In genomic region chr11:76634934-76635333, GRCh38 we compare ENCODE assay signal across 18 cellular contexts. TPM values are rescaled to one million over a fixed set of nuclear protein-coding genes. Genes with fewer than 3 reads are reported as not detected.
DNase-seq lines count a peak whose midpoint lies in the region; ATAC-seq, FAIRE-seq and TF ChIP-seq lines count a peak whose summit lies in the region.
"Had no signal": no experiment of that assay in that cellular context is flagged by ENCODE, and none has a peak within 500 bp of the region (broad histone marks: within the 10 kb centered on the region; RNA-seq: fewer than 3 reads in every experiment).

No MANE protein-coding gene starts in this region.

- ATAC-seq in heart right ventricle (no peak), Right ventricle myocardium superior (ENCODE audit: poor library complexity) (no peak), gastrocnemius medialis (no peak), aorta (ENCODE audit: low FRiP score) (no peak)
- ATAC-seq: Panc1 had no signal

- H3K27ac Mint-ChIP-seq in dendritic cell treated with granulocyte-macrophage colony-stimulating factor and Interleukin-4, amounts not matched to agents 40 ng/mL and 50 ng/mL, for 4 days, result peak overlapping the region; percentile 73

- peaks cover 13 to 69% (median 47%) of the 10 kb centered on the region in 9 donors for H3K4me1 ChIP-seq in heart right ventricle
- H3K4me1 ChIP-seq in gastrocnemius medialis, result peaks cover 0 to 28% of the 10 kb centered on the region in 2 donors
- H3K4me1 ChIP-seq in aorta (ENCODE audit: control insufficient read depth in 1 of 2, insufficient read depth in 2 of 2, low read length in 2 of 2), result no peaks in the 10 kb centered on the region
- H3K4me1 ChIP-seq: Caco-2, HAP-1 had no signal

- no peaks in the 10 kb centered on the region for H3K9me3 ChIP-seq in heart right ventricle
- no peaks in the 10 kb centered on the region for H3K9me3 ChIP-seq in gastrocnemius medialis
- H3K9me3 ChIP-seq in aorta (ENCODE audit: control insufficient read depth, low read length), result no peaks in the 10 kb centered on the region
- H3K9me3 ChIP-seq: Caco-2, HAP-1 had no signal

- no peaks in the 10 kb centered on the region for H3K36me3 ChIP-seq in heart right ventricle
- no peaks in the 10 kb centered on the region for H3K36me3 ChIP-seq in gastrocnemius medialis
- no peaks in the 10 kb centered on the region for H3K36me3 ChIP-seq in aorta (ENCODE audit: control insufficient read depth in 1 of 2, insufficient read depth in 2 of 2, low read length in 1 of 2)
- H3K36me3 ChIP-seq: HAP-1 had no signal

- no peaks in the 10 kb centered on the region for H3K36me3 Mint-ChIP-seq in dendritic cell treated with granulocyte-macrophage colony-stimulating factor and Interleukin-4, amounts not matched to agents 40 ng/mL and 50 ng/mL, for 4 days (ENCODE audit: low read depth)

- H3K27me3 Mint-ChIP-seq in dendritic cell treated with granulocyte-macrophage colony-stimulating factor and Interleukin-4, amounts not matched to agents 40 ng/mL and 50 ng/mL, for 4 days, result peaks cover 26% of the 10 kb centered on the region

- FAIRE-seq in RCC 7860 (lab: Jason Lieb, UNC), result no peak
- FAIRE-seq: A204.1 had no signal

- H3K4me3 Mint-ChIP-seq in dendritic cell treated with granulocyte-macrophage colony-stimulating factor and Interleukin-4, amounts not matched to agents 40 ng/mL and 50 ng/mL, for 4 days, result no peak overlapping the region

- TF ChIP-seq CTCF in heart right ventricle (IDR thresholded peaks at IDR 0.05) (no peak), gastrocnemius medialis (IDR thresholded peaks at IDR 0.05 in 4 of 5, conservative IDR thresholded peaks at IDR 0.05 in 1 of 5) (no peak)

- intact Hi-C loops in heart right ventricle (cut with DNase I) (loop anchor here in 3 of 10 donors (5.0 kb wide), 3 partner anchors 32 to 48 kb away; no protein-coding TSS in a partner anchor), Right ventricle myocardium superior (cut with DNase I) (no loop called here), gastrocnemius medialis (cut with DNase I; ENCODE audit: low total_unique reads) (no loop called here), aorta (cut with DNase I) (no loop called here)
- intact Hi-C loops in dendritic cell treated with granulocyte-macrophage colony-stimulating factor and Interleukin-4, amounts not matched to agents 40 ng/mL and 50 ng/mL, for 4 days (cut with micrococcal nuclease), result loop anchor here (5.0 kb wide), 1 partner anchor 48 kb away; no protein-coding TSS in a partner anchor

- H3K27me3 ChIP-seq in heart right ventricle (no peaks in the 10 kb centered on the region), gastrocnemius medialis (no peaks in the 10 kb centered on the region), aorta (ENCODE audit: control insufficient read depth in 1 of 2, insufficient read depth in 2 of 2, low read length in 1 of 2) (no peaks in the 10 kb centered on the region)

- H3K27ac ChIP-seq in heart right ventricle (peak overlapping the region in 7 of 10 donors; percentile 3 to 80 (median 71)), gastrocnemius medialis (peak overlapping the region in 3 of 4 donors; percentile 74 to 79 (median 74)), aorta (ENCODE audit: low read depth in 1 of 2, low read length in 2 of 2) (no peak overlapping the region)

- no peak overlapping the region for H3K4me3 ChIP-seq in heart right ventricle
- H3K4me3 ChIP-seq in gastrocnemius medialis, result no peak overlapping the region
- H3K4me3 ChIP-seq in aorta (ENCODE audit: low read length in 2 of 2), result no peak overlapping the region
- H3K4me3 ChIP-seq: HAP-1 had no signal

- in situ Hi-C loops in gastrocnemius medialis (cut with MboI; ENCODE audit: low sequenced_read_pairs in 4 of 4), result no loop called here

- peaks cover 64% of the 10 kb centered on the region for H3K4me1 Mint-ChIP-seq in dendritic cell treated with granulocyte-macrophage colony-stimulating factor and Interleukin-4, amounts not matched to agents 40 ng/mL and 50 ng/mL, for 4 days (ENCODE audit: low read depth)

- DNase-seq in heart right ventricle, result no peak
- no peak for DNase-seq in Right ventricle myocardium superior
- DNase-seq in gastrocnemius medialis, result no peak
- DNase-seq in aorta, result peak; percentile 46 to 67
- no peak for DNase-seq in SK-N-DZ (ENCODE audit: low spot score)
- no peak for DNase-seq in RCC 7860 (ENCODE audit: low spot score)
- no peak for DNase-seq in T-helper 1 cell
- DNase-seq: Caco-2, DMS53, Kasumi-1, NCI-H187 treated with DMSO at 0.1 percent for 48 hours, NCI-H446 treated with DMSO at 0.1 percent for 48 hours, NCI-H82 had no signal

- no peak for TF ChIP-seq POLR2A in gastrocnemius medialis (IDR thresholded peaks at IDR 0.05)

- WGBS in heart right ventricle, 2 donors, result 69 to 74% methylated on average over 6 of the region's 6 CpGs
- WGBS in aorta, 2 donors, result 34 to 35% methylated on average over 6 of the region's 6 CpGs

- no peaks in the 10 kb centered on the region for H3K9me3 Mint-ChIP-seq in dendritic cell treated with granulocyte-macrophage colony-stimulating factor and Interleukin-4, amounts not matched to agents 40 ng/mL and 50 ng/mL, for 4 days

RNA-seq across cellular contexts. Expression of gene LRRC32, which starts 35.6 kb away (rescaled TPM):
- 10 to 100 TPM; 16.7 to 61.3 (median 31.5) TPM for total RNA-seq in heart right ventricle
- 100 to 1,000 TPM in 1 of 2 donors, 10 to 100 TPM in 1; 62.4 to 215 TPM for polyA plus RNA-seq in heart right ventricle
- total RNA-seq in Right ventricle myocardium superior, result 30.3 TPM
- 10 to 100 TPM; 14.5 to 35.5 (median 23.4) TPM for total RNA-seq in gastrocnemius medialis
- total RNA-seq in aorta, result 100 to 1,000 TPM; 130 to 174 TPM
- polyA plus RNA-seq in aorta, result 100 to 1,000 TPM in 1 of 2 donors, 10 to 100 TPM in 1; 38.8 to 121 TPM
- 0.68 and 0.96 TPM in 2 replicates for polyA plus RNA-seq in SK-N-DZ (2014; cell fraction: cytosol; rRNA removed)
- 0.51 and 1.5 TPM in 2 replicates for polyA plus RNA-seq in SK-N-DZ (2014; cell fraction: nucleus; rRNA removed)
- polyA plus RNA-seq: CD14-positive monocyte had no signal

Comparison
In these comparisons a context has a peak if more than half of its experiments do, and no peak if none do; other contexts are left out.
1. DNase-seq: peak in aorta (2 of 2); none in heart right ventricle (0 of 2), Right ventricle myocardium superior (single experiment), gastrocnemius medialis (0 of 2), SK-N-DZ (single experiment), RCC 7860 (single experiment) and T-helper 1 cell (0 of 5).
2. H3K27ac ChIP-seq: peak in heart right ventricle (7 of 10) and gastrocnemius medialis (3 of 4); none in aorta (0 of 2).